27 cellular contexts compared by ENCODE assay signal in genomic region chr12:93782854-93783253, GRCh38.
DNase-seq lines count a peak whose midpoint lies in the region; ATAC-seq, FAIRE-seq and TF ChIP-seq lines count a peak whose summit lies in the region.
"Had no signal": no experiment of that assay in that cellular context is flagged by ENCODE, and none has a peak within 500 bp of the region (broad histone marks: within the 10 kb centered on the region; RNA-seq: fewer than 3 reads in every experiment).

No MANE protein-coding gene starts in this region.

- H3K4me2 ChIP-seq in A549 (peak overlapping the region; percentile 76; the same call in 1 of the 3 replicates), DND-41 (ENCODE audit: insufficient read depth, low read length) (0 out of 2 replicates have a peak overlapping the region, but pooled peaks have one; percentile 8), osteoblast (ENCODE audit: insufficient read depth, low read length) (no peak overlapping the region)
- H3K4me2 ChIP-seq: neural progenitor cell had no signal

- H3K9me3 ChIP-seq in A549 (peaks cover 3% of the 10 kb centered on the region; the same call in 2 of the 3 replicates), DND-41 (ENCODE audit: insufficient read depth, low read length, severe bottlenecking) (no peaks in the 10 kb centered on the region), osteoblast (ENCODE audit: low read depth, low read length) (no peaks in the 10 kb centered on the region)
- H3K9me3 ChIP-seq: adrenal gland, suprapubic skin had no signal

- POLR2A ChIA-PET in A549 (lab: Yijun Ruan, JAX), result no interaction called here

- no peak for TF ChIP-seq POLR2A in A549 (IDR thresholded peaks at IDR 0.05; ENCODE audit: low read length)

- H3K9ac ChIP-seq in DND-41 (ENCODE audit: low read depth, low read length), result no peak overlapping the region
- H3K9ac ChIP-seq: neural progenitor cell had no signal

- H3K4me3 ChIP-seq in A549, result no peak overlapping the region
- H3K4me3 ChIP-seq in DND-41 (ENCODE audit: low read depth in 1 of 2, low read length in 2 of 2), result no peak overlapping the region
- no peak overlapping the region for H3K4me3 ChIP-seq in osteoblast (ENCODE audit: insufficient read depth, low read length)
- H3K4me3 ChIP-seq: adrenal gland, GM12878, neural progenitor cell, suprapubic skin had no signal

- H3K79me2 ChIP-seq in DND-41 (ENCODE audit: insufficient read depth, low read length), result peaks cover 13% of the 10 kb centered on the region
- peaks cover 19% of the 10 kb centered on the region for H3K79me2 ChIP-seq in osteoblast (ENCODE audit: insufficient read depth, low read length)

- H3K4me1 ChIP-seq in A549 (peaks cover 44% of the 10 kb centered on the region), DND-41 (ENCODE audit: insufficient read depth, low read length) (peaks cover 75% of the 10 kb centered on the region), osteoblast (ENCODE audit: insufficient read depth, low read length) (peaks cover 70% of the 10 kb centered on the region)

- no peak for TF ChIP-seq CTCF in A549 (IDR thresholded peaks at IDR 0.05)
- TF ChIP-seq CTCF in DND-41 (IDR thresholded peaks at IDR 0.05; ENCODE audit: borderline replicate concordance, extremely low read depth, low read length, poor library complexity, severe bottlenecking), result no peak
- no peak for TF ChIP-seq CTCF in VCaP (conservative IDR thresholded peaks at IDR 0.05)
- TF ChIP-seq CTCF in osteoblast (IDR thresholded peaks at IDR 0.05; ENCODE audit: extremely low read depth, low read depth, low read length), result no peak

- no peak for TF ChIP-seq EP300 in A549 (IDR thresholded peaks at IDR 0.05)

- H3K27me3 ChIP-seq in DND-41 (ENCODE audit: insufficient read depth, low read length, poor library complexity), result no peaks in the 10 kb centered on the region
- no peaks in the 10 kb centered on the region for H3K27me3 ChIP-seq in osteoblast (ENCODE audit: insufficient read depth, low read length)
- H3K27me3 ChIP-seq: adrenal gland, neural progenitor cell, suprapubic skin had no signal

- H3K36me3 ChIP-seq in DND-41 (ENCODE audit: insufficient read depth, low read length) (no peaks in the 10 kb centered on the region), osteoblast (ENCODE audit: insufficient read depth, low read length) (no peaks in the 10 kb centered on the region)
- H3K36me3 ChIP-seq: adrenal gland, neural progenitor cell, suprapubic skin had no signal

- peak overlapping the region; percentile 84 to 89 for H3K27ac ChIP-seq in A549
- H3K27ac ChIP-seq in DND-41 (ENCODE audit: low read length), result no peak overlapping the region
- H3K27ac ChIP-seq in VCaP, result peak overlapping the region; percentile 82; the same call in 1 of the 2 replicates
- peak overlapping the region; percentile 50 for H3K27ac ChIP-seq in osteoblast (ENCODE audit: low read depth, low read length)
- H3K27ac ChIP-seq: neural progenitor cell, suprapubic skin had no signal

- WGBS in A549 (ENCODE audit: missing lambda C conversion rate), result 89% methylated on average over 1 of the region's 1 CpG

- CTCF ChIA-PET in A549 (lab: Yijun Ruan, JAX), result interaction anchor here (0.6 to 3.6 kb wide), 2 partner anchors 78 to 319 kb away, joined by 5 to 44 read pairs; no protein-coding TSS in a partner anchor

- H2AFZ ChIP-seq in DND-41 (ENCODE audit: low read depth, low read length) (no peak overlapping the region), osteoblast (ENCODE audit: low read length) (no peak overlapping the region)
- H2AFZ ChIP-seq: neural progenitor cell had no signal

- ATAC-seq in A549 (no peak), DND-41 (ENCODE audit: insufficient read depth, low read depth) (no peak), HG03457 (IDR thresholded peaks at IDR 0.05; ENCODE audit: unreplicated experiment) (no peak), GM21526 (IDR thresholded peaks at IDR 0.05; ENCODE audit: low FRiP score, unreplicated experiment) (no peak)
- ATAC-seq: activated CD4-positive, CD25-positive, alpha-beta regulatory T cell treated with anti-CD3 and anti-CD28 coated beads, Interleukin-2, amount 50 U/mL, for 24 hours; GM12878; sciatic nerve had no signal

- H4K20me1 ChIP-seq in DND-41 (ENCODE audit: insufficient read depth, low read length), result no peaks in the 10 kb centered on the region
- H4K20me1 ChIP-seq in osteoblast (ENCODE audit: insufficient read depth, low read length), result no peaks in the 10 kb centered on the region

- TF ChIP-seq RAD21 in A549 (conservative IDR thresholded peaks at IDR 0.05 in 1 of 2, IDR thresholded peaks at IDR 0.05 in 1 of 2), result no peak

- no peak for DNase-seq in A549 (ENCODE audit: low read depth in 1 of 2, low spot score in 1 of 2)
- DNase-seq in DND-41, result no peak
- no peak for DNase-seq in osteoblast (ENCODE audit: insufficient read length, low spot score, missing footprints)
- DNase-seq in activated effector memory CD4-positive, alpha-beta T cell treated with anti-CD3 and anti-CD28 coated beads, Interleukin-2, amount 50 U/mL, for 16 hours, result no peak
- no peak for DNase-seq in activated CD4-positive, alpha-beta T cell treated with anti-CD3 and anti-CD28 coated beads, Interleukin-2, amount 50 U/mL, for 48 hours
- DNase-seq: activated CD4-positive, alpha-beta memory T cell treated with anti-CD3 and anti-CD28 coated beads, Interleukin-2, amount 10 ng/mL, durations not matched to agents 7 days and 5 days; activated gamma-delta T cell; adrenal gland; effector CD4-positive, alpha-beta T cell; erythroblast; GOT3; NCI-H1092; NCI-H1694 treated with DMSO at 0.1 percent for 48 hours; NCI-H510A; SIG-M5; stimulated activated CD4-positive, alpha-beta T cell treated with anti-CD3 and anti-CD28 coated beads, Interleukin-15, amount 100 ng/mL, for 24 hours; stimulated activated naive CD4-positive, alpha-beta T cell had no signal

- FAIRE-seq in A549 (lab: Jason Lieb, UNC), result no peak
- FAIRE-seq: frontal cortex, GM12878, urothelium cell line had no signal

TF ChIP-seq in A549, 52 proteins besides CTCF, POLR2A, EP300 and RAD21:
- no peak for TF ChIP-seq SMC3 (IDR thresholded peaks at IDR 0.05)
- no peak for TF ChIP-seq KDM5A (IDR thresholded peaks at IDR 0.05)
- no peak for TF ChIP-seq HOXB13 (CRISPR knock-in tag; IDR thresholded peaks at IDR 0.05; ENCODE audit: low read depth)
- TF ChIP-seq ZFP36 (IDR thresholded peaks at IDR 0.05; ENCODE audit: borderline replicate concordance, partially characterized antibody), result no peak
- no peak for TF ChIP-seq CHD4 (IDR thresholded peaks at IDR 0.05; ENCODE audit: borderline replicate concordance)
- TF ChIP-seq MAX (IDR thresholded peaks at IDR 0.05), result no peak
- TF ChIP-seq ZNF302 (CRISPR knock-in tag; IDR thresholded peaks at IDR 0.05), result no peak
- TF ChIP-seq POLR2AphosphoS2 (conservative IDR thresholded peaks at IDR 0.05; ENCODE audit: low read length), result no peak
- TF ChIP-seq SREBF2 (IDR thresholded peaks at IDR 0.05), result no peak
- TF ChIP-seq ZSCAN20 (CRISPR knock-in tag; IDR thresholded peaks at IDR 0.05), result no peak
- TF ChIP-seq CEBPB (IDR thresholded peaks at IDR 0.05), result no peak
- no peak for TF ChIP-seq FOSB (CRISPR knock-in tag; IDR thresholded peaks at IDR 0.05)
- no peak for TF ChIP-seq RFX5 (IDR thresholded peaks at IDR 0.05)
- TF ChIP-seq EHMT2 (IDR thresholded peaks at IDR 0.05; ENCODE audit: low read depth), result no peak
- no peak for TF ChIP-seq HES2 (IDR thresholded peaks at IDR 0.05)
TF ChIP-seq in A549: peak in this region for 0.
